Comparison of ENCODE assay signal across 1 cellular context in genomic region chr21:29302340-29302991, GRCh38.
TF ChIP-seq lines count a peak whose summit lies in the region.

No MANE protein-coding gene starts in this region.

TF ChIP-seq in neural cell, 6 proteins besides CTCF, POLR2A, EP300 and RAD21 (continued from another document):
- TF ChIP-seq REST (IDR thresholded peaks at IDR 0.05; ENCODE audit: borderline replicate concordance) (no peak), TAF1 (IDR thresholded peaks at IDR 0.05; ENCODE audit: low read depth) (no peak), MXI1 (conservative IDR thresholded peaks at IDR 0.05; ENCODE audit: poor library complexity, severe bottlenecking) (no peak), EZH2 (IDR thresholded peaks at IDR 0.05; ENCODE audit: borderline replicate concordance, insufficient read depth, low read length, poor library complexity, severe bottlenecking) (no peak), SMC3 (conservative IDR thresholded peaks at IDR 0.05; ENCODE audit: poor library complexity) (no peak)
TF ChIP-seq in neural cell: peak in this region for 0.
